8 cellular contexts compared by ENCODE assay signal in the genomic region with DNA sequence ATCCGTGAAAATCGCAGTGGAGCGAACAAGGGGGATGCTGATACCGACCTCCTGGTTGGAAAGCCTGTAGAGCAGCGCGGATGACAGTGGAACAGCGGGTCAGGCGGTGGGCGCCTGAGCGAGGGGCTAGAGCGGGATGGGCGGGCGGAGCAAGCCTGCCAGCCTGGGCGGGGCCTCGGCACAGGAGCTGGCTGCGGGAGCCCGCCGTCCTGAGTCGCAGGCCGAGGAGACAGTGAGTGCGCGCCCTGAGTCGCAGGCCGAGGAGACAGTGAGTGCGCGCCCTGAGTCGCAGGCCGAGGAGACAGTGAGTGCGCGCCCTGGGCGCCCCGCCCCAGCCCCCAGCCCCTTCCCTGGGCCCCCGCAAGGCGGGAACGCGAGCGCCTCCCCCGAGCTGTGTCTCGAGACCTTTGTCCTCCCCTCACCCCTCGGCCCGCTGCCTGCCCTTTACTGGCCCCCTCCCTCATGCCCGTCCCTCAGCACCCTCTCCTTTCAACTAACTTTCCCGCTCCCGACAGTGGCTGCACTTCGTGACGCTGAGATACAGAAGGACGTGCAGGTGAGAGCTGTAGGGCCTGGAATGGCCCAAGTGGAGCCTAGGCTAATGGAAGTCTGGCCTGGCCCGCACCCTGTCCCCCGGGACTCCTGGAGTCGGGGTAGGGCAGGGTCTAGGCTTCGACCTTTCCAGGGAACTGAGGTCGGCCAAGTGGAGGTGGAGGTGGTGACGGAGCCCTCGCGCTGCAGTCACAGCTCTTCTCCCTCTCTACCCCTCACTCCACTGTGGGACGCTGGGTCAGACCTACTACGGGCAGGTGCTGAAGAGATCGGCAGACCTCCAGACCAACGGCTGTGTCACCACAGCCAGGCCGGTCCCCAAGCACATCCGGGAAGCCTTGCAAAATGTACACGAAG. TPM values are rescaled to one million over a fixed set of nuclear protein-coding genes. Genes with fewer than 3 reads are reported as not detected.
A peak's percentile ranks its signal among the peaks of the same experiment; 100 is the strongest.
DNase-seq lines count a peak whose midpoint lies in the region; ATAC-seq and TF ChIP-seq lines count a peak whose summit lies in the region.

AS3MT (plus strand) TSS at position 181 of the 909 bp plus-strand sequence; CDS start at position 304, 123 bp downstream.

- 1 to 3% methylated on average over 54 to 62 of the region's 62 CpGs for WGBS in heart right ventricle, 2 donors

- H3K36me3 ChIP-seq in heart right ventricle = peaks cover 0 to 22% (median 0%) of the 10 kb centered on the region in 9 donors

- H3K27me3 Mint-ChIP-seq in Calu3 (ENCODE audit: unreplicated experiment) = no peaks in the 10 kb centered on the region
- H3K27me3 Mint-ChIP-seq in activated T-cell treated with anti-CD3 and anti-CD28 coated beads, Interleukin-2, amount 50 U/mL, for 72 hours (ENCODE audit: low read depth) = peaks cover 28% of the 10 kb centered on the region
- peaks cover 2% of the 10 kb centered on the region for H3K27me3 Mint-ChIP-seq in progenitor cell of endocrine pancreas

- peak; percentile 91 to 96 for ATAC-seq in activated T-cell treated with anti-CD3 and anti-CD28 coated beads, Interleukin-2, amount 50 U/mL, for 72 hours (replicated peaks in 1 of 2)
- ATAC-seq in heart right ventricle (peak; percentile 74 to 94 (median 88)), GM18868 (IDR thresholded peaks at IDR 0.05; ENCODE audit: unreplicated experiment) (no peak)

- peak within 1 kb of the TSS; percentile 39 to 70 (median 58) for H3K4me3 ChIP-seq in heart right ventricle

- TF ChIP-seq EP300 in Ishikawa (IDR thresholded peaks at IDR 0.05; ENCODE audit: borderline replicate concordance) = no peak

- no peak for TF ChIP-seq RAD21 in Ishikawa (IDR thresholded peaks at IDR 0.05; ENCODE audit: low read depth)

- no peak for TF ChIP-seq CTCF in Calu3 (IDR thresholded peaks at IDR 0.05; ENCODE audit: unreplicated experiment)
- TF ChIP-seq CTCF in heart right ventricle (IDR thresholded peaks at IDR 0.05) = no peak
- no peak for TF ChIP-seq CTCF in progenitor cell of endocrine pancreas (IDR thresholded peaks at IDR 0.05; ENCODE audit: unreplicated experiment)

- H3K9me3 ChIP-seq in heart right ventricle = no peaks in the 10 kb centered on the region

- H3K4me1 Mint-ChIP-seq in Calu3 (ENCODE audit: low read depth, unreplicated experiment) (no peaks in the 10 kb centered on the region), progenitor cell of endocrine pancreas (ENCODE audit: low read depth) (peaks cover 33% of the 10 kb centered on the region)
- H3K4me1 Mint-ChIP-seq in activated T-cell treated with anti-CD3 and anti-CD28 coated beads, Interleukin-2, amount 50 U/mL, for 72 hours (ENCODE audit: low read depth) = peaks cover 19% of the 10 kb centered on the region

- intact Hi-C loops in Calu3 (cut with micrococcal nuclease; ENCODE audit: unreplicated experiment) = no loop called here
- intact Hi-C loops in heart right ventricle (cut with DNase I) = no loop called here

- no TSS peak for BruUV-seq in Calu3 (replicated peaks; lab: Mats Ljungman, UMichigan)

- H3K4me1 ChIP-seq in heart right ventricle = peaks cover 0 to 18% (median 9%) of the 10 kb centered on the region in 9 donors

- H3K36me3 Mint-ChIP-seq in Calu3 (ENCODE audit: insufficient read depth, unreplicated experiment) (peaks cover 12% of the 10 kb centered on the region), progenitor cell of endocrine pancreas (ENCODE audit: insufficient read depth) (peaks cover 9% of the 10 kb centered on the region)
- H3K36me3 Mint-ChIP-seq in activated T-cell treated with anti-CD3 and anti-CD28 coated beads, Interleukin-2, amount 50 U/mL, for 72 hours (ENCODE audit: insufficient read depth in 2 of 2) = no peaks in the 10 kb centered on the region

- H3K27me3 ChIP-seq in heart right ventricle = peaks cover 0 to 23% (median 0%) of the 10 kb centered on the region in 7 donors

- H3K27ac ChIP-seq in heart right ventricle = peak within 1 kb of the TSS in 9 of 10 donors; percentile 4 to 68 (median 59)

- CTCF ChIA-PET in Calu3 (lab: Charles Lee) = interaction anchor here (0.6 to 0.7 kb wide), 2 partner anchors 17 to 1381 kb away, joined by 3 read pairs; no protein-coding TSS in a partner anchor

- H3K4me3 Mint-ChIP-seq in Calu3 (ENCODE audit: low read depth, unreplicated experiment) (peak within 1 kb of the TSS; percentile 60), progenitor cell of endocrine pancreas (ENCODE audit: low read depth) (peak within 1 kb of the TSS; percentile 87)
- H3K4me3 Mint-ChIP-seq in activated T-cell treated with anti-CD3 and anti-CD28 coated beads, Interleukin-2, amount 50 U/mL, for 72 hours = peak within 1 kb of the TSS; percentile 86 to 90

- DNase-seq in Calu3 (peak; percentile 29), heart right ventricle (peak; percentile 15 to 45), progenitor cell of endocrine pancreas (ENCODE audit: low spot score, unreplicated experiment) (peak; percentile 54), NCI-H2029 (lab: John Stamatoyannopoulos, UW) (no peak), dedifferentiated amniotic fluid mesenchymal stem cell (ENCODE audit: extremely low spot score) (no peak)
- peak; percentile 42 to 52 for DNase-seq in activated T-cell treated with anti-CD3 and anti-CD28 coated beads, Interleukin-2, amount 50 U/mL, for 72 hours

- H3K9me3 Mint-ChIP-seq in Calu3 (ENCODE audit: low read depth, unreplicated experiment) (no peaks in the 10 kb centered on the region), progenitor cell of endocrine pancreas (ENCODE audit: low read depth) (no peaks in the 10 kb centered on the region)
- no peaks in the 10 kb centered on the region for H3K9me3 Mint-ChIP-seq in activated T-cell treated with anti-CD3 and anti-CD28 coated beads, Interleukin-2, amount 50 U/mL, for 72 hours

- H3K27ac Mint-ChIP-seq in Calu3 (ENCODE audit: unreplicated experiment) (no peak within 1 kb of the TSS), progenitor cell of endocrine pancreas (peak within 1 kb of the TSS; percentile 98)
- peak within 1 kb of the TSS; percentile 62 for H3K27ac Mint-ChIP-seq in activated T-cell treated with anti-CD3 and anti-CD28 coated beads, Interleukin-2, amount 50 U/mL, for 72 hours

TF ChIP-seq in Ishikawa, 13 proteins besides CTCF, POLR2A, EP300 and RAD21:
- TF ChIP-seq ZBTB7A (IDR thresholded peaks at IDR 0.05; ENCODE audit: low read depth) (peak; percentile 88; the same call in 1 of the 2 replicates), CREB1 (IDR thresholded peaks at IDR 0.05; ENCODE audit: low read depth) (no peak)
- TF ChIP-seq, protein P1, sequence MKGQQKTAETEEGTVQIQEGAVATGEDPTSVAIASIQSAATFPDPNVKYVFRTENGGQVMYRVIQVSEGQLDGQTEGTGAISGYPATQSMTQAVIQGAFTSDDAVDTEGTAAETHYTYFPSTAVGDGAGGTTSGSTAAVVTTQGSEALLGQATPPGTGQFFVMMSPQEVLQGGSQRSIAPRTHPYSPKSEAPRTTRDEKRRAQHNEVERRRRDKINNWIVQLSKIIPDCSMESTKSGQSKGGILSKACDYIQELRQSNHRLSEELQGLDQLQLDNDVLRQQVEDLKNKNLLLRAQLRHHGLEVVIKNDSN (IDR thresholded peaks at IDR 0.05) = no peak
- TF ChIP-seq, protein P2, sequence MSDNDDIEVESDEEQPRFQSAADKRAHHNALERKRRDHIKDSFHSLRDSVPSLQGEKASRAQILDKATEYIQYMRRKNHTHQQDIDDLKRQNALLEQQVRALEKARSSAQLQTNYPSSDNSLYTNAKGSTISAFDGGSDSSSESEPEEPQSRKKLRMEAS (IDR thresholded peaks at IDR 0.05) = peak; percentile 61
TF ChIP-seq in Ishikawa: peak in this region for 2.

RNA-seq across cellular contexts. Expression of gene AS3MT, which starts in this region (rescaled TPM):
- total RNA-seq in Calu3 (2022) = 0.35 TPM in 1 of 2 replicates, not detected in the other
- under 1 TPM; 0.39 to 0.67 TPM for total RNA-seq in activated T-cell treated with anti-CD3 and anti-CD28 coated beads, Interleukin-2, amount 50 U/mL, for 72 hours
- total RNA-seq in heart right ventricle = 10 to 100 TPM; 10.0 to 29.3 (median 15.4) TPM
- 10 to 100 TPM in 1 of 2 donors, 1 to 10 TPM in 1; 6.6 to 59.4 TPM for polyA plus RNA-seq in heart right ventricle
- 20.2 and 26.9 TPM in 2 replicates for total RNA-seq in progenitor cell of endocrine pancreas

Comparison
In these comparisons a context has a peak if more than half of its experiments do, and no peak if none do; other contexts are left out.
1. Peak in DNase-seq in Calu3; RNA of the gene not detected or under 1 TPM.
2. Peak in DNase-seq and ATAC-seq in activated T-cell treated with anti-CD3 and anti-CD28 coated beads, Interleukin-2, amount 50 U/mL, for 72 hours; RNA of the gene not detected or under 1 TPM.
3. DNase-seq: peak in heart right ventricle (2 of 2) and progenitor cell of endocrine pancreas (single experiment); none in NCI-H2029 (single experiment) and dedifferentiated amniotic fluid mesenchymal stem cell (single experiment).
4. Peak in every context shown above with its lines, with median percentiles within 50 percentile points of each other: H3K4me3 Mint-ChIP-seq.